Comparison of ENCODE assay signal across 14 cellular contexts in genomic region chr2:238389985-238390682, GRCh38. TPM values are rescaled to one million over a fixed set of nuclear protein-coding genes. Genes with fewer than 3 reads are reported as not detected.
DNase-seq lines count a peak whose midpoint lies in the region; ATAC-seq and TF ChIP-seq lines count a peak whose summit lies in the region.
"Had no signal": no experiment of that assay in that cellular context is flagged by ENCODE, and none has a peak within 500 bp of the region (broad histone marks: within the 10 kb centered on the region; RNA-seq: fewer than 3 reads in every experiment).

No MANE protein-coding gene starts in this region.

- intact Hi-C loops in Right ventricle myocardium inferior (cut with DNase I) (no loop called here), cardiac septum (cut with DNase I) (no loop called here)

- H3K27me3 Mint-ChIP-seq in activated naive CD8-positive, alpha-beta T cell treated with anti-CD3 and anti-CD28 coated beads for 36 hours = no peaks in the 10 kb centered on the region
- H3K27me3 Mint-ChIP-seq: memory B cell had no signal

- TF ChIP-seq CTCF in VCaP (conservative IDR thresholded peaks at IDR 0.05) = no peak

- H3K4me1 Mint-ChIP-seq in activated naive CD8-positive, alpha-beta T cell treated with anti-CD3 and anti-CD28 coated beads for 36 hours = no peaks in the 10 kb centered on the region
- H3K4me1 Mint-ChIP-seq: endodermal cell, memory B cell had no signal

- DNase-seq in Right ventricle myocardium inferior (ENCODE audit: missing footprints) (no peak), cardiac septum (ENCODE audit: low spot score) (no peak), islet precursor cell (peak; percentile 43), amniotic stem cell (lab: John Stamatoyannopoulos, UW) (no peak)
- DNase-seq in activated naive CD8-positive, alpha-beta T cell treated with anti-CD3 and anti-CD28 coated beads for 36 hours = no peak
- DNase-seq: activated effector memory CD4-positive, alpha-beta T cell treated with anti-CD3 and anti-CD28 coated beads, Interleukin-2, amount 50 U/mL, for 16 hours; endodermal cell; NCI-H1930; stimulated activated CD4-positive, alpha-beta T cell treated with anti-CD3 and anti-CD28 coated beads, Interleukin-15, amount 100 ng/mL, for 24 hours had no signal

- no peaks in the 10 kb centered on the region for H3K9me3 Mint-ChIP-seq in activated naive CD8-positive, alpha-beta T cell treated with anti-CD3 and anti-CD28 coated beads for 36 hours
- H3K9me3 Mint-ChIP-seq: endodermal cell; memory B cell; T-helper 2 cell treated with Interferon-gamma antibody and Interleukin-4, amounts not matched to agents 5 μg/mL and 100 μg/mL, for 36 hours had no signal

- no peak overlapping the region for H3K4me3 Mint-ChIP-seq in activated naive CD8-positive, alpha-beta T cell treated with anti-CD3 and anti-CD28 coated beads for 36 hours
- H3K4me3 Mint-ChIP-seq: endodermal cell; memory B cell; T-helper 2 cell treated with Interferon-gamma antibody and Interleukin-4, amounts not matched to agents 5 μg/mL and 100 μg/mL, for 36 hours had no signal

- no peak overlapping the region for H3K27ac Mint-ChIP-seq in activated naive CD8-positive, alpha-beta T cell treated with anti-CD3 and anti-CD28 coated beads for 36 hours
- H3K27ac Mint-ChIP-seq: endodermal cell; memory B cell; T-helper 2 cell treated with Interferon-gamma antibody and Interleukin-4, amounts not matched to agents 5 μg/mL and 100 μg/mL, for 36 hours had no signal

- H3K36me3 Mint-ChIP-seq in activated naive CD8-positive, alpha-beta T cell treated with anti-CD3 and anti-CD28 coated beads for 36 hours = no peaks in the 10 kb centered on the region

- peak overlapping the region; percentile 81 for H3K27ac ChIP-seq in VCaP

- ATAC-seq in Right ventricle myocardium inferior (peak; percentile 77), HG03175 (IDR thresholded peaks at IDR 0.05; ENCODE audit: unreplicated experiment) (no peak), HG02840 (IDR thresholded peaks at IDR 0.05; ENCODE audit: low FRiP score, unreplicated experiment) (no peak)

RNA-seq across cellular contexts. Expression of gene ASB1, which starts 36.6 kb away (rescaled TPM):
- total RNA-seq in Right ventricle myocardium inferior = 57.5 TPM
- 54.8 TPM for total RNA-seq in cardiac septum
- 10 to 100 TPM; 40.2 to 47.0 TPM for total RNA-seq in activated naive CD8-positive, alpha-beta T cell treated with anti-CD3 and anti-CD28 coated beads for 36 hours
